In the genomic region with DNA sequence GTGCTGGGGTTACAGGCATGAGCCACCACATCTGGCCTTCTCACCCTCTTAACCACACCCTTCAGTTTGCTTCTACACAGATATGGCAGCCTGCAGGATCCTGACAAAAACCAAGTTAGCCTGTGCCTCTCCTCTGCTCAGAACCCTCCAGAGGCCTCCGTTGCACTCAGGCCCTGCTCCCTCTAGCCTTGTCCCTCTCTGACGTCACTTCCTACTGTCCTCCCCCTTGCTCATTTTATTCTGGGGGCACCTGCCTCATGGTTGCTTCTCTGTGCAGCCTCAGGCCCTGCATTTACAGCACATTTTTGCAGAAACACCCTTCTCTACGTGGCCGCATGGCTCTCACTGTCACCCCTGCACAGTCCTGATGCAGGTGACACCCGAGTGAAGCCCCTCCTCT, we compare ENCODE assay signal across 23 cellular contexts.
DNase-seq lines count a peak whose midpoint lies in the region; ATAC-seq, FAIRE-seq and TF ChIP-seq lines count a peak whose summit lies in the region.
"Had no signal": no experiment of that assay in that cellular context is flagged by ENCODE, and none has a peak within 500 bp of the region (broad histone marks: within the 10 kb centered on the region; RNA-seq: fewer than 3 reads in every experiment).

No MANE protein-coding gene starts in this region.

- in situ Hi-C loops in IMR-90 (cut with MboI; ENCODE audit: low sequenced_read_pairs) (loop anchor here (25.0 kb wide), 1 partner anchor 1219 kb away; no protein-coding TSS in a partner anchor), K562 (cut with MboI) (no loop called here)

- no TSS peak for BruUV-seq in IMR-90 (replicated peaks; lab: Mats Ljungman, UMichigan)
- no TSS peak for BruUV-seq in K562 (replicated peaks; lab: Mats Ljungman, UMichigan)

- DNase-seq in activated effector memory CD4-positive, alpha-beta T cell treated with anti-CD3 and anti-CD28 coated beads, Interleukin-2, amount 50 U/mL, for 16 hours, result peak; percentile 22
- no peak for DNase-seq in activated effector memory CD4-positive, alpha-beta T cell treated with Interleukin-2 at 50 U/mL for 16 hours
- DNase-seq in IMR-90 (no peak), K562 (ENCODE audit: extremely low read depth in 1 of 4, low spot score in 3 of 4) (no peak), neural progenitor cell (ENCODE audit: low spot score) (no peak), NCI-H2171 treated with DMSO at 0.1 percent for 48 hours (lab: John Stamatoyannopoulos, UW) (no peak)
- DNase-seq: 8988T; AML-193; C1 segment of cervical spinal cord; CD8-positive, alpha-beta T cell; DMS153; Karpas-422; NCI-H1694; NCI-H2081; NCI-H2171; NCI-H524 treated with DMSO at 0.1 percent for 48 hours; NCI-H82; SHP77 had no signal

- TF ChIP-seq RAD21 in IMR-90 (IDR thresholded peaks at IDR 0.05; ENCODE audit: low read length) (no peak), K562 (CRISPR knock-in tag; conservative IDR thresholded peaks at IDR 0.05 in 1 of 2, IDR thresholded peaks at IDR 0.05 in 1 of 2) (no peak)

- FAIRE-seq in K562 (lab: Jason Lieb, UNC), result no peak
- FAIRE-seq: G401.6, GM18507 had no signal

- H3K27me3 ChIP-seq in IMR-90 (ENCODE audit: control insufficient read depth, insufficient read depth, low read length) (peaks cover 14% of the 10 kb centered on the region), K562 (ENCODE audit: control insufficient read depth in 2 of 2, insufficient read depth in 2 of 2, low read length in 2 of 2) (peaks cover 34 to 50% of the 10 kb centered on the region in 2 experiments), neural progenitor cell (no peaks in the 10 kb centered on the region)

- H3K14ac ChIP-seq in IMR-90 (replicated peaks; ENCODE audit: low read depth, low read length), result no peak overlapping the region

- H3K4me1 Mint-ChIP-seq in neural progenitor cell, result peaks cover 11% of the 10 kb centered on the region

- H2BK120ac ChIP-seq in IMR-90 (ENCODE audit: low read depth, low read length), result peak overlapping the region; percentile 86

- no peak overlapping the region for H3K4me3 Mint-ChIP-seq in neural progenitor cell
- H3K4me3 Mint-ChIP-seq: CD8-positive, alpha-beta T cell had no signal

- no peaks in the 10 kb centered on the region for H3K36me3 Mint-ChIP-seq in neural progenitor cell
- H3K36me3 Mint-ChIP-seq: CD8-positive, alpha-beta T cell had no signal

- intact Hi-C loops in IMR-90 (cut with micrococcal nuclease), result no loop called here
- intact Hi-C loops in K562 (cut with micrococcal nuclease), result no loop called here

- H2BK5ac ChIP-seq in IMR-90 (ENCODE audit: low read depth, low read length, poor library complexity, severe bottlenecking), result peak overlapping the region; percentile 41

- peak overlapping the region; percentile 38 for H2AK9ac ChIP-seq in IMR-90 (replicated peaks; ENCODE audit: low read depth, low read length, poor library complexity)

- no peak overlapping the region for H3K27ac ChIP-seq in IMR-90 (ENCODE audit: insufficient read depth, low read length)
- no peak overlapping the region for H3K27ac ChIP-seq in K562 (ENCODE audit: extremely low read depth, low read depth, low read length)
- H3K27ac ChIP-seq in neural progenitor cell, result no peak overlapping the region
- H3K27ac ChIP-seq: HL-60 had no signal

- H4K20me1 ChIP-seq in IMR-90 (ENCODE audit: insufficient read depth, low read length), result no peaks in the 10 kb centered on the region
- 0 out of 2 replicates have a peak, but pooled peaks cover 2% of the 10 kb centered on the region for H4K20me1 ChIP-seq in K562 (replicated peaks; ENCODE audit: control insufficient read depth, insufficient read depth, low read length)
- no peaks in the 10 kb centered on the region for H4K20me1 ChIP-seq in neural progenitor cell (ENCODE audit: low read depth)

- no peak overlapping the region for H3K18ac ChIP-seq in IMR-90 (ENCODE audit: low read depth, low read length)

- H3K4ac ChIP-seq in IMR-90 (ENCODE audit: low read depth, low read length), result peak overlapping the region; percentile 23

- H3K36me3 ChIP-seq in IMR-90 (ENCODE audit: control insufficient read depth, insufficient read depth, low read length) (no peaks in the 10 kb centered on the region), K562 (ENCODE audit: control insufficient read depth, insufficient read depth, low read length) (no peaks in the 10 kb centered on the region), neural progenitor cell (no peaks in the 10 kb centered on the region)

- H3K4me1 ChIP-seq in IMR-90 (ENCODE audit: control insufficient read depth, insufficient read depth, low read length) (peaks cover 14% of the 10 kb centered on the region), K562 (replicated peaks in 1 of 2; ENCODE audit: control insufficient read depth in 2 of 2, insufficient read depth in 2 of 2, low read length in 2 of 2) (no peaks in the 10 kb centered on the region; a peak in 1 of 5 replicates), neural progenitor cell (peaks cover 4% of the 10 kb centered on the region)

- H2AFZ ChIP-seq in IMR-90 (replicated peaks; ENCODE audit: low read length, poor library complexity), result peak overlapping the region; percentile 9
- peak overlapping the region; percentile 11; the same call in 1 of the 2 replicates for H2AFZ ChIP-seq in K562 (ENCODE audit: low read depth, low read length)
- no peak overlapping the region for H2AFZ ChIP-seq in neural progenitor cell (replicated peaks)

- TF ChIP-seq CTCF in IMR-90 (conservative IDR thresholded peaks at IDR 0.05; ENCODE audit: low read depth, low read length), result no peak
- TF ChIP-seq CTCF in K562 (IDR thresholded peaks at IDR 0.05 in 2 of 3, conservative IDR thresholded peaks at IDR 0.05 in 1 of 3; ENCODE audit: insufficient read depth in 2 of 3, low read depth in 1 of 3, low read length in 3 of 3), result no peak
- no peak for TF ChIP-seq CTCF in neural progenitor cell (IDR thresholded peaks at IDR 0.05)

- no peak overlapping the region for H4K5ac ChIP-seq in IMR-90 (ENCODE audit: low read depth, low read length)

- WGBS in IMR-90 (ENCODE audit: extremely low coverage in 2 of 2, insufficient read length in 1 of 2), 2 experiments, result 100% methylated on average over 3 of the region's 5 CpGs; no CpG with 5 or more reads in 1 of the 2 experiments
- WGBS in K562 (ENCODE audit: insufficient coverage, low coverage, missing lambda C conversion rate), result 7% methylated on average over 5 of the region's 5 CpGs

- H3K79me2 ChIP-seq in K562 (ENCODE audit: control insufficient read depth, insufficient read depth, low read length) (no peaks in the 10 kb centered on the region), neural progenitor cell (ENCODE audit: low read depth) (no peaks in the 10 kb centered on the region)

- no peaks in the 10 kb centered on the region for H3K9me3 Mint-ChIP-seq in neural progenitor cell
- H3K9me3 Mint-ChIP-seq: CD8-positive, alpha-beta T cell had no signal

- dilution Hi-C loops in IMR-90 (cut with HindIII; ENCODE audit: low sequenced_read_pairs, unreplicated experiment), result no loop called here

- H3K27ac Mint-ChIP-seq in neural progenitor cell, result peak overlapping the region; percentile 59
- H3K27ac Mint-ChIP-seq: CD8-positive, alpha-beta T cell had no signal

- H4K91ac ChIP-seq in IMR-90 (ENCODE audit: insufficient read depth, low read depth, low read length), result peak overlapping the region; percentile 59

- H3K9ac ChIP-seq in IMR-90 (ENCODE audit: low read depth, low read length) (no peak overlapping the region), K562 (ENCODE audit: insufficient read depth in 1 of 2, low read depth in 2 of 2, low read length in 2 of 2) (no peak overlapping the region; a peak in 1 of 4 replicates), neural progenitor cell (no peak overlapping the region)

- peak overlapping the region in 1 of 2 experiments; percentile 62; a peak in 2 of 4 replicates for H4K8ac ChIP-seq in IMR-90 (ENCODE audit: low read depth in 2 of 2, low read length in 2 of 2)

- CTCF ChIA-PET in IMR-90 (lab: Yijun Ruan, JAX), result no interaction called here
- CTCF ChIA-PET in K562 (lab: Yijun Ruan, JAX; ENCODE audit: low intra/inter-chr PET ratio), result interaction anchor here (2.4 kb wide), 1 partner anchor 17 kb away, joined by 9 read pairs; no protein-coding TSS in a partner anchor

- peaks cover 11% of the 10 kb centered on the region for H3K9me1 ChIP-seq in IMR-90 (ENCODE audit: insufficient read depth, low read length)
- H3K9me1 ChIP-seq in K562 (ENCODE audit: control insufficient read depth, insufficient read depth, low read length), result no peaks in the 10 kb centered on the region

- POLR2A ChIA-PET in IMR-90 (lab: Charles Lee; ENCODE audit: unreplicated experiment) (no interaction called here), K562 (lab: Yijun Ruan, JAX) (no interaction called here)

- no peaks in the 10 kb centered on the region; the same call in 1 of the 2 replicates for H3K9me3 ChIP-seq in IMR-90 (ENCODE audit: control insufficient read depth, insufficient read depth, low read length)
- H3K9me3 ChIP-seq in K562 (replicated peaks; ENCODE audit: control insufficient read depth, insufficient read depth, low read depth, low read length), result no peaks in the 10 kb centered on the region
- H3K9me3 ChIP-seq in neural progenitor cell (ENCODE audit: low read depth), result no peaks in the 10 kb centered on the region

- no peak overlapping the region for H3K56ac ChIP-seq in IMR-90 (ENCODE audit: extremely low read depth, insufficient read depth, low read length)

- TF ChIP-seq EP300 in K562 (IDR thresholded peaks at IDR 0.05; ENCODE audit: low read length), result no peak

- H2BK20ac ChIP-seq in IMR-90 (ENCODE audit: low read depth, low read length), result peak overlapping the region; percentile 86

- H2AK5ac ChIP-seq in IMR-90 (ENCODE audit: low read depth, low read length), result peak overlapping the region; percentile 63; the same call in 1 of the 2 replicates

- H3K23ac ChIP-seq in IMR-90 (ENCODE audit: low read depth, low read length), result no peak overlapping the region

- peak overlapping the region; percentile 57; the same call in 1 of the 3 replicates for H2BK15ac ChIP-seq in IMR-90 (ENCODE audit: low read depth, low read length)

- H3K4me2 ChIP-seq in IMR-90 (ENCODE audit: low read depth, low read length), result no peak overlapping the region
- H3K4me2 ChIP-seq in K562 (ENCODE audit: insufficient read depth, low read length), result no peak overlapping the region; the same call in 1 of the 2 replicates
- no peak overlapping the region for H3K4me2 ChIP-seq in neural progenitor cell

- peaks cover 8% of the 10 kb centered on the region for H3K27me3 Mint-ChIP-seq in neural progenitor cell (ENCODE audit: insufficient read depth, low read depth)

- no peak for TF ChIP-seq POLR2A in IMR-90 (IDR thresholded peaks at IDR 0.05; ENCODE audit: low read depth, low read length)
- TF ChIP-seq POLR2A in K562 (conservative IDR thresholded peaks at IDR 0.05), result no peak

- no peak for ATAC-seq in IMR-90 (ENCODE audit: low read depth)
- peak; percentile 34; the same call in 2 of the 3 replicates for ATAC-seq in K562
- ATAC-seq in HG02840 (IDR thresholded peaks at IDR 0.05; ENCODE audit: low FRiP score, unreplicated experiment), result no peak
- ATAC-seq in HG03378 (IDR thresholded peaks at IDR 0.05; ENCODE audit: unreplicated experiment), result no peak
- ATAC-seq: CD8-positive, alpha-beta T cell had no signal

- H3K79me1 ChIP-seq in IMR-90 (ENCODE audit: low read depth in 1 of 2, low read length in 2 of 2), result no peaks in the 10 kb centered on the region

- no peaks in the 10 kb centered on the region for H3F3A ChIP-seq in neural progenitor cell (ENCODE audit: low read depth)

- H3K4me3 ChIP-seq in IMR-90 (ENCODE audit: insufficient read depth, low read depth, low read length) (no peak overlapping the region), K562 (no peak overlapping the region), neural progenitor cell (no peak overlapping the region)
